ENCODE assay signal across 8 cellular contexts in genomic region chr14:100078997-100079561, GRCh38. TPM values are rescaled to one million over a fixed set of nuclear protein-coding genes. Genes with fewer than 3 reads are reported as not detected.
DNase-seq lines count a peak whose midpoint lies in the region; ATAC-seq and TF ChIP-seq lines count a peak whose summit lies in the region.

No MANE protein-coding gene starts in this region.

- H3K27me3 ChIP-seq in HL-60 (ENCODE audit: insufficient read depth, poor library complexity, severe bottlenecking) (no peaks in the 10 kb centered on the region), breast epithelium (no peaks in the 10 kb centered on the region), neural cell (ENCODE audit: insufficient read depth, low read depth, low read length) (no peaks in the 10 kb centered on the region)

- POLR2A ChIA-PET in activated B cell treated with CpG ODN at 0.5 μM for 24 hours (lab: Charles Lee) = interaction anchor here (1.6 to 5.0 kb wide), 3 partner anchors 10 to 29 kb away, joined by 4 to 56 read pairs (median 14); partner anchors contain the start of gene EVL

- H3K4me3 Mint-ChIP-seq in activated B cell treated with CpG ODN at 0.5 μM for 24 hours = peak overlapping the region; percentile 49

- no peaks in the 10 kb centered on the region for H3K9me3 Mint-ChIP-seq in activated B cell treated with CpG ODN at 0.5 μM for 24 hours

- TF ChIP-seq CTCF in HL-60 (IDR thresholded peaks at IDR 0.05; ENCODE audit: insufficient read depth, low read length) (no peak), activated B cell treated with CpG ODN at 0.5 μM for 24 hours (IDR thresholded peaks at IDR 0.05) (no peak), breast epithelium (IDR thresholded peaks at IDR 0.05) (no peak), neural cell (IDR thresholded peaks at IDR 0.05; ENCODE audit: poor library complexity, severe bottlenecking) (peak; percentile 35)

- peaks cover under 1 to 12% of the 10 kb centered on the region in 2 donors for H3K4me1 ChIP-seq in breast epithelium

- peak overlapping the region; percentile 80 for H3K27ac Mint-ChIP-seq in activated B cell treated with CpG ODN at 0.5 μM for 24 hours

- no peaks in the 10 kb centered on the region for H3K9me2 ChIP-seq in neural cell (ENCODE audit: insufficient read depth, low read length)

- CTCF ChIA-PET in activated B cell treated with CpG ODN at 0.5 μM for 24 hours (lab: Charles Lee) = interaction anchor here (1.3 to 2.2 kb wide), 3 partner anchors 23 to 29 kb away, joined by 3 to 9 read pairs (median 5); no protein-coding TSS in a partner anchor

- H3K79me2 ChIP-seq in neural cell (replicated peaks; ENCODE audit: insufficient read depth, low read length) = peaks cover 47% of the 10 kb centered on the region

- no peaks in the 10 kb centered on the region for H3K9me3 ChIP-seq in breast epithelium
- no peaks in the 10 kb centered on the region for H3K9me3 ChIP-seq in neural cell (ENCODE audit: low read length)

- H3K9ac ChIP-seq in neural cell (ENCODE audit: low read length) = no peak overlapping the region

- peaks cover 94% of the 10 kb centered on the region for H3K4me1 Mint-ChIP-seq in activated B cell treated with CpG ODN at 0.5 μM for 24 hours

- peaks cover 5% of the 10 kb centered on the region for H3F3A ChIP-seq in neural cell (ENCODE audit: insufficient read depth, low read length, poor library complexity, severe bottlenecking)

- intact Hi-C loops in activated B cell treated with CpG ODN at 0.5 μM for 24 hours (cut with micrococcal nuclease) = no loop called here
- intact Hi-C loops in breast epithelium (cut with DNase I; ENCODE audit: low total_unique reads) = no loop called here

- no peak for TF ChIP-seq RAD21 in neural cell (conservative IDR thresholded peaks at IDR 0.05)

- no peak for TF ChIP-seq EP300 in neural cell (conservative IDR thresholded peaks at IDR 0.05; ENCODE audit: poor library complexity, severe bottlenecking)

- peaks cover 27% of the 10 kb centered on the region for H4K20me1 ChIP-seq in neural cell (ENCODE audit: insufficient read depth)

- TF ChIP-seq POLR2A in breast epithelium (IDR thresholded peaks at IDR 0.05) = no peak

- no peak overlapping the region for H3K4me3 ChIP-seq in HL-60 (replicated peaks; ENCODE audit: insufficient read depth, low read length)
- H3K4me3 ChIP-seq in breast epithelium = no peak overlapping the region
- peak overlapping the region; percentile 25 for H3K4me3 ChIP-seq in neural cell (ENCODE audit: low read length)

- H2AFZ ChIP-seq in neural cell (ENCODE audit: low read depth, low read length) = no peak overlapping the region

- no peak overlapping the region for H3K4me2 ChIP-seq in neural cell (ENCODE audit: low read length)

- ATAC-seq in GM19438 (IDR thresholded peaks at IDR 0.05; ENCODE audit: low read depth, unreplicated experiment) (peak; percentile 77), activated B cell treated with CpG ODN at 0.5 μM for 24 hours (ENCODE audit: low read depth) (peak; percentile 60), GM18870 (IDR thresholded peaks at IDR 0.05; ENCODE audit: unreplicated experiment) (no peak)

- H3K36me3 ChIP-seq in breast epithelium (no peaks in the 10 kb centered on the region), neural cell (ENCODE audit: insufficient read depth, low read length) (no peaks in the 10 kb centered on the region)

- no peaks in the 10 kb centered on the region for H3K27me3 Mint-ChIP-seq in activated B cell treated with CpG ODN at 0.5 μM for 24 hours

- DNase-seq in HL-60 (ENCODE audit: low read depth in 1 of 2, low spot score in 1 of 2) = peak in 1 of 2 experiments; percentile 70
- no peak for DNase-seq in activated B cell treated with CpG ODN at 0.5 μM for 24 hours
- no peak for DNase-seq in breast epithelium (ENCODE audit: low spot score in 2 of 2)
- no peak for DNase-seq in DMS53 treated with DMSO at 0.1 percent for 48 hours (lab: John Stamatoyannopoulos, UW; ENCODE audit: unreplicated experiment)
- no peak for DNase-seq in DMS53 (lab: John Stamatoyannopoulos, UW)

- H3K27ac ChIP-seq in HL-60 (replicated peaks) (peak overlapping the region; percentile 45), breast epithelium (peak overlapping the region; percentile 42 to 75), neural cell (ENCODE audit: low read length) (peak overlapping the region; percentile 28)

- peaks cover 70% of the 10 kb centered on the region for H3K36me3 Mint-ChIP-seq in activated B cell treated with CpG ODN at 0.5 μM for 24 hours (ENCODE audit: low read depth)

TF ChIP-seq in neural cell, 6 proteins besides CTCF, POLR2A, EP300 and RAD21:
- no peak for TF ChIP-seq SMC3 (conservative IDR thresholded peaks at IDR 0.05; ENCODE audit: poor library complexity)
TF ChIP-seq in neural cell: peak in this region for 0.

RNA-seq across cellular contexts. Expression of gene EVL, which starts 13.9 kb away (rescaled TPM):
- total RNA-seq in activated B cell treated with CpG ODN at 0.5 μM for 24 hours (229 and 272 TPM in 2 replicates), breast epithelium (100 to 1,000 TPM in 2 of 3 donors, 10 to 100 TPM in 1; 50.7 to 116 (median 107) TPM)
- 387 and 400 TPM in 2 replicates for polyA plus RNA-seq in neural cell
- polyA minus RNA-seq in neural cell = 240 and 269 TPM in 2 replicates
